Comparison of ENCODE assay signal across 10 cellular contexts in the genomic region with DNA sequence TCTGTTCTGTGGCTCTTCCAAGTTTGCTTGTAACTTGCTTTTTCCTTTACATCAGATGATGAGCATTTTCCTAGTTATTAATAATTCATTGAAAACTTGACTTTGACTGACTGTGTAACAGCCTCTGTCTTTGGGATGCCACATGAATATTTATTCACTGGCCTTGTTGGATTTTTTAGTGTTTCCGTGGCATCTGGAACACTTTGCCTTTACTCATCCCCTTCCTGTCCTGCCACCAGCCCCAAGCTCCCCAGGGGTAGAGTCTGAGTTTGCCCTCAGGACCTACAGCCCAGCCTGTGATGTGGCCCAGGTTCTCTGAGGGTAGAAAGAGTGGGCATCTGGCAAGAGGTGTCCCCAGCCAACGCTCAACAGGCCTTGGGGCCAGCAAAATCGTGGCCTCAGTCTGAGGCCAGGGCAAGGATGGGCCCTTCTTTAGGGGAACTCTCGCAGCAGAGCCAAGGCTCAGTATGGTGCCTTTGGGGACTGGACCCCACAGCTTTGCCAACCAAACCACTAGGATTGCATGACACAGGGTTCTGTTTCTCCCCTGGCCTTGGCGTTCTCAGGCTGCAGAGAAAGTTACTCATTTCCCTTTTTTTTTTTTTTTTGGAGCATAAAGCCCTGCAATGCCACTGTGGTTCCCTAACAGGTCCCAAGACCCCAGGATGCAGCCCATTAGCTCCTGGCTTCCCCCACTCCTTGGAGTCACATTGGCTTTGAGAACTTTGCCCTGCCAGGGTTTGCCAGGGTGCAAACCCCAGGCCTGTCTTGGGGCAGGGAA.
DNase-seq lines count a peak whose midpoint lies in the region; ATAC-seq, FAIRE-seq and TF ChIP-seq lines count a peak whose summit lies in the region.
"Had no signal": no experiment of that assay in that cellular context is flagged by ENCODE, and none has a peak within 500 bp of the region (broad histone marks: within the 10 kb centered on the region; RNA-seq: fewer than 3 reads in every experiment).

No MANE protein-coding gene starts in this region.

- H3K4me1 ChIP-seq in GM23248 (ENCODE audit: insufficient read depth), result peaks cover 61% of the 10 kb centered on the region

- no peaks in the 10 kb centered on the region for H4K20me1 ChIP-seq in GM23248 (ENCODE audit: insufficient read depth)

- H3K9me2 ChIP-seq in GM23248 (ENCODE audit: insufficient read depth), result no peaks in the 10 kb centered on the region

- no peaks in the 10 kb centered on the region for H3K79me2 ChIP-seq in GM23248 (ENCODE audit: insufficient read depth)

- WGBS in GM23248 (ENCODE audit: low coverage in 1 of 2, low lambda C conversion rate in 2 of 2, missing lambda C conversion rate in 2 of 2), 2 experiments, result 8 to 22% methylated on average over 5 of the region's 5 CpGs

- no peak overlapping the region for H2AFZ ChIP-seq in GM23248

- in situ Hi-C loops in GM23248 (cut with MboI), result no loop called here

- peaks cover 24% of the 10 kb centered on the region for H3K36me3 Mint-ChIP-seq in stimulated activated memory B cell treated with anti-CD40 and anti-IgM and Interleukin-4, amounts not matched to agents 10 μg/mL and 1 μg/mL and 100 μg/mL, for 72 hours

- H3K4me3 ChIP-seq in GM23248 (peak overlapping the region; percentile 29; the same call in 1 of the 2 replicates), fibroblast of mammary gland (ENCODE audit: control insufficient read depth, low read depth, low read length) (no peak overlapping the region)

- H3K36me3 ChIP-seq in GM23248 (ENCODE audit: low read depth), result no peaks in the 10 kb centered on the region; the same call in 1 of the 2 replicates

- H3K27ac ChIP-seq in GM23248, result peak overlapping the region; percentile 100

- ATAC-seq in SK-N-SH treated with all-trans-retinoic acid at 6 μM for 48 hours (peak; percentile 34), GM21576 (IDR thresholded peaks at IDR 0.05; ENCODE audit: unreplicated experiment) (no peak)
- no peak for ATAC-seq in stimulated activated memory B cell treated with anti-CD40 and anti-IgM and Interleukin-4, amounts not matched to agents 10 μg/mL and 1 μg/mL and 100 μg/mL, for 72 hours

- H3K4me2 ChIP-seq in GM23248 (ENCODE audit: unreplicated experiment), result peak overlapping the region; percentile 77

- H3K27me3 ChIP-seq in GM23248 (replicated peaks; ENCODE audit: insufficient read depth), result no peaks in the 10 kb centered on the region

- peaks cover 62% of the 10 kb centered on the region for H3K4me1 Mint-ChIP-seq in stimulated activated memory B cell treated with anti-CD40 and anti-IgM and Interleukin-4, amounts not matched to agents 10 μg/mL and 1 μg/mL and 100 μg/mL, for 72 hours

- DNase-seq in GM23248, result peak; percentile 87
- DNase-seq in fibroblast of mammary gland (ENCODE audit: low read depth), result peak; percentile 70
- no peak for DNase-seq in DMS153 (lab: John Stamatoyannopoulos, UW)
- DNase-seq in frontal cortex (ENCODE audit: low spot score in 2 of 2), result no peak
- DNase-seq in NCI-H748 (lab: John Stamatoyannopoulos, UW; ENCODE audit: unreplicated experiment), result no peak
- DNase-seq: cerebellar nuclear complex, NCI-H2029 had no signal

- TF ChIP-seq CTCF in fibroblast of mammary gland (conservative IDR thresholded peaks at IDR 0.05; ENCODE audit: control insufficient read depth, insufficient read depth, low read depth, low read length), result no peak

- peak overlapping the region; percentile 88 for H3K9ac ChIP-seq in GM23248

- no peaks in the 10 kb centered on the region for H3K9me3 ChIP-seq in GM23248 (ENCODE audit: low read depth)

- peaks cover 5% of the 10 kb centered on the region for H3K9me3 Mint-ChIP-seq in stimulated activated memory B cell treated with anti-CD40 and anti-IgM and Interleukin-4, amounts not matched to agents 10 μg/mL and 1 μg/mL and 100 μg/mL, for 72 hours

- H3K4me3 Mint-ChIP-seq in stimulated activated memory B cell treated with anti-CD40 and anti-IgM and Interleukin-4, amounts not matched to agents 10 μg/mL and 1 μg/mL and 100 μg/mL, for 72 hours, result no peak overlapping the region

- no peaks in the 10 kb centered on the region for H3K27me3 Mint-ChIP-seq in stimulated activated memory B cell treated with anti-CD40 and anti-IgM and Interleukin-4, amounts not matched to agents 10 μg/mL and 1 μg/mL and 100 μg/mL, for 72 hours

- peaks cover 48% of the 10 kb centered on the region for H3F3A ChIP-seq in GM23248 (ENCODE audit: insufficient read depth)

- no peak for FAIRE-seq in frontal cortex (lab: Jason Lieb, UNC)

- H3K27ac Mint-ChIP-seq in stimulated activated memory B cell treated with anti-CD40 and anti-IgM and Interleukin-4, amounts not matched to agents 10 μg/mL and 1 μg/mL and 100 μg/mL, for 72 hours, result peak overlapping the region; percentile 90

TF ChIP-seq in SK-N-SH treated with all-trans-retinoic acid at 6 μM for 48 hours, 23 proteins besides CTCF, POLR2A, EP300 and RAD21:
- TF ChIP-seq CSDC2 (CRISPR knock-in tag; IDR thresholded peaks at IDR 0.05), result peak; percentile 47; the same call in 1 of the 2 replicates
- no peak for TF ChIP-seq ZNF8 (CRISPR knock-in tag; IDR thresholded peaks at IDR 0.05)

Comparison
In these comparisons a context has a peak if more than half of its experiments do, and no peak if none do; other contexts are left out.
1. DNase-seq: peak in GM23248 (single experiment) and fibroblast of mammary gland (single experiment); none in DMS153 (single experiment), frontal cortex (0 of 2) and NCI-H748 (single experiment).